In the genomic region with DNA sequence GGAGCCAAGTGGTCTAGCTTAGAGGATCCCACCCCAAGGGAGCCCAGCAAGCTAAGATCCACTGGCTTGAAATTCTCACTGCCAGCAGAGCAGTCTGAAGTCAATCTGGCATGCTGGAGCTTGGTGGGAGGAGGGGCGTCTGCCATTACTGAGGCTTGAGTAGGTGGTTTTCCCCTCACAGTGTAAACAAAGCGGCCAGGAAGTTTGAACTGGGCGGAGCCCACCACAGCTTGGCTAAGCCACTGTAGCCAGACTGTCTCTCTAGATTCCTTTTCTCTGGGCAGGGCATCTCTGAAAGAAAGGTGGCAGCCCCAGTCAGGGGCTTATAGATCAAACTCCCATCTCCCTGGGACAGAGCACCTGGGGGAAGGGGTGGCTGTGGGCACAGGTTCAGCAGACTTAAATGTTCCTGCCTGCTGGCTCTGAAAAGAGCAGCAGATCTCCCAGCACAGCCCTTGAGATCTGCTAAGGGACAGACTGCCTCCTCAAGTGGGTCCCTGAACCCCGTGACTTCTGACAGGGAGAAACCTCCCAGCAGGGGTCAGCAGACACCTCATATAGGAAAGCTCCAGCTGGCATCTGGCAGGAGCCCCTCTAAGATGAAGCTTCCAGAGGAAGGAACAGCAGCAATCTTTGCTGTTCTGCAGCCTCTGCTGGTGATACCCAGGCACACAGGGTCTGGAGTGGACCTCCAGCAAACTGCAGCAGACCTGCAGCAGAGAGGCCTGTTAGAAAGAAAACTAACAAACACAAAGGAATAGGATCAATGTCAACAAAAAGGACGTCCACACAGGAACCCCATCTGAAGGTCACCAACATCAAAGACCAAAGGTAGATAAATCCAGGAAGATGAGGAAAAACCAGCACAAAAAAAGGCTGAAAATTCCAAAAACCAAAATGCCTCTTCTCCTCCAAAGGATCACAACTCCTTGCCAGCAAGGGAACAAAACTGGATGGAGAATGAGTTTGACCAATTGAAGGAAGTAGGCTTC, we compare ENCODE assay signal across 8 cellular contexts.
A peak's percentile ranks its signal among the peaks of the same experiment; 100 is the strongest.
DNase-seq lines count a peak whose midpoint lies in the region; ATAC-seq and TF ChIP-seq lines count a peak whose summit lies in the region.
"Not testable (repeated sequence)": the region's sequence is repeated elsewhere in the genome, so short reads cannot be mapped to it uniquely, and the experiment has no call there.

No MANE protein-coding gene starts in this region.

- H3K27ac ChIP-seq in lung (ENCODE audit: low read depth in 1 of 2, low read length in 1 of 2), result peak overlapping the region in 1 of 2 donors; percentile 36

- H3K9me3 ChIP-seq in lung (ENCODE audit: control insufficient read depth in 2 of 2, insufficient read depth in 1 of 2, low read length in 1 of 2), result not testable (repeated sequence)

- H3K36me3 ChIP-seq in lung (ENCODE audit: control insufficient read depth in 2 of 2, insufficient read depth in 2 of 2, low read length in 2 of 2), result not testable (repeated sequence)

- DNase-seq in DMS153 (lab: John Stamatoyannopoulos, UW), result peak; percentile 12
- DNase-seq in OCI-M1 (lab: John Stamatoyannopoulos, UW), result peak; percentile 56
- DNase-seq in activated CD8-positive, alpha-beta memory T cell treated with anti-CD3 and anti-CD28 coated beads, Interleukin-2, amount 50 U/mL, for 4 hours, result peak; percentile 49
- peak; percentile 5 to 38 for DNase-seq in dermis microvascular lymphatic vessel endothelial cell (ENCODE audit: low read depth in 2 of 2)
- peak; percentile 54 for DNase-seq in lung (ENCODE audit: low spot score)
- peak; percentile 74 for DNase-seq in stimulated activated CD8-positive, alpha-beta memory T cell treated with anti-CD3 and anti-CD28 coated beads, Interleukin-4, amount 100 ng/mL, for 48 hours

- not testable (repeated sequence) for H3K4me1 ChIP-seq in lung (ENCODE audit: control insufficient read depth in 2 of 2, insufficient read depth in 2 of 2, low read length in 2 of 2)

- H3K4me3 ChIP-seq in lung, result not testable (repeated sequence)

- peak; percentile 62 for ATAC-seq in GM21360 (IDR thresholded peaks at IDR 0.05; ENCODE audit: unreplicated experiment)
- peak; percentile 50 for ATAC-seq in HG03520 (IDR thresholded peaks at IDR 0.05; ENCODE audit: unreplicated experiment)
- ATAC-seq in lung (ENCODE audit: insufficient read depth, low FRiP score), result not testable (repeated sequence)

- WGBS in lung, 2 donors, result 26 to 46% methylated on average over 5 of the region's 5 CpGs

- not testable (repeated sequence) for H3K27me3 ChIP-seq in lung (ENCODE audit: control insufficient read depth, insufficient read depth)

- TF ChIP-seq CTCF in lung (IDR thresholded peaks at IDR 0.05; ENCODE audit: control extremely low read depth, extremely low read depth), result not testable (repeated sequence)

Comparison
In these comparisons a context has a peak if more than half of its experiments do, and no peak if none do; other contexts are left out.
1. DNase-seq: peak in every context shown above with its lines; median percentile 74 in stimulated activated CD8-positive, alpha-beta memory T cell treated with anti-CD3 and anti-CD28 coated beads, Interleukin-4, amount 100 ng/mL, for 48 hours; 56 in OCI-M1; 54 in lung; 49 in activated CD8-positive, alpha-beta memory T cell treated with anti-CD3 and anti-CD28 coated beads, Interleukin-2, amount 50 U/mL, for 4 hours; 22 in dermis microvascular lymphatic vessel endothelial cell; 12 in DMS153.